8 cellular contexts compared by ENCODE assay signal in genomic region chr16:77807-78443, GRCh38. TPM values are rescaled to one million over a fixed set of nuclear protein-coding genes. Genes with fewer than 3 reads are reported as not detected.
DNase-seq lines count a peak whose midpoint lies in the region; ATAC-seq and TF ChIP-seq lines count a peak whose summit lies in the region.

MPG (plus strand) TSS chr16:78225; CDS start chr16:78310, 85 bp downstream.

- H3K36me3 ChIP-seq in CD4-positive, CD25-positive, alpha-beta regulatory T cell (ENCODE audit: control insufficient read depth, insufficient read depth, low read length): no peaks in the 10 kb centered on the region

- H3K36me3 Mint-ChIP-seq in CD4-positive, CD25-positive, alpha-beta regulatory T cell: no peaks in the 10 kb centered on the region
- no peaks in the 10 kb centered on the region for H3K36me3 Mint-ChIP-seq in natural killer cell

- no peak for TF ChIP-seq CTCF in fibroblast of mammary gland (conservative IDR thresholded peaks at IDR 0.05; ENCODE audit: control insufficient read depth, insufficient read depth, low read depth, low read length)
- TF ChIP-seq CTCF in natural killer cell (IDR thresholded peaks at IDR 0.05): no peak

- H3K27ac ChIP-seq in CD4-positive, CD25-positive, alpha-beta regulatory T cell (ENCODE audit: insufficient read depth, low read length, poor library complexity, severe bottlenecking): peak within 1 kb of the TSS; percentile 60

- no peaks in the 10 kb centered on the region for H3K9me3 ChIP-seq in CD4-positive, CD25-positive, alpha-beta regulatory T cell (ENCODE audit: control insufficient read depth in 2 of 2, low read length in 2 of 2)

- intact Hi-C loops in natural killer cell (cut with micrococcal nuclease): no loop called here

- peaks cover 30% of the 10 kb centered on the region for H3K4me1 ChIP-seq in CD4-positive, CD25-positive, alpha-beta regulatory T cell (ENCODE audit: control insufficient read depth, insufficient read depth, low read length, poor library complexity, severe bottlenecking)

- peak within 1 kb of the TSS; percentile 89 to 92 (median 90) for H3K4me3 Mint-ChIP-seq in CD4-positive, CD25-positive, alpha-beta regulatory T cell
- H3K4me3 Mint-ChIP-seq in natural killer cell: peak within 1 kb of the TSS; percentile 91

- H3K9me3 Mint-ChIP-seq in CD4-positive, CD25-positive, alpha-beta regulatory T cell: no peaks in the 10 kb centered on the region
- H3K9me3 Mint-ChIP-seq in natural killer cell: no peaks in the 10 kb centered on the region

- peak within 1 kb of the TSS; percentile 55 for H3K4me3 ChIP-seq in CD4-positive, CD25-positive, alpha-beta regulatory T cell (ENCODE audit: low read depth, low read length)
- peak within 1 kb of the TSS; percentile 73 for H3K4me3 ChIP-seq in fibroblast of mammary gland (ENCODE audit: control insufficient read depth, low read depth, low read length)

- peak within 1 kb of the TSS; percentile 32 to 85 (median 84) for H3K27ac Mint-ChIP-seq in CD4-positive, CD25-positive, alpha-beta regulatory T cell
- H3K27ac Mint-ChIP-seq in natural killer cell: peak within 1 kb of the TSS; percentile 77 to 84

- peaks cover 6% of the 10 kb centered on the region for H3K27me3 ChIP-seq in CD4-positive, CD25-positive, alpha-beta regulatory T cell (ENCODE audit: control insufficient read depth, insufficient read depth, low read length)

- peaks cover 0 to 43% (median 8%) of the 10 kb centered on the region in 4 donors for H3K4me1 Mint-ChIP-seq in CD4-positive, CD25-positive, alpha-beta regulatory T cell
- peaks cover 25 to 43% of the 10 kb centered on the region in 2 donors for H3K4me1 Mint-ChIP-seq in natural killer cell

- peaks cover 14% of the 10 kb centered on the region for H3K27me3 Mint-ChIP-seq in CD4-positive, CD25-positive, alpha-beta regulatory T cell
- H3K27me3 Mint-ChIP-seq in natural killer cell (ENCODE audit: low read depth in 2 of 2): peaks cover 0 to 16% of the 10 kb centered on the region in 2 donors

- ATAC-seq in CD4-positive, CD25-positive, alpha-beta regulatory T cell (ENCODE audit: low read depth in 2 of 2): peak; percentile 71 to 77
- ATAC-seq in GM19438 (IDR thresholded peaks at IDR 0.05; ENCODE audit: low read depth, unreplicated experiment): peak; percentile 63
- peak; percentile 83 to 89 (median 86) for ATAC-seq in natural killer cell

- DNase-seq in CD4-positive, CD25-positive, alpha-beta regulatory T cell: peak; percentile 77 to 82 (median 80)
- DNase-seq in HT-29 (ENCODE audit: low spot score) (peak; percentile 79), RPMI7951 (ENCODE audit: low read depth) (peak; percentile 76), fibroblast of mammary gland (ENCODE audit: low read depth) (peak; percentile 70), natural killer cell (peak; percentile 81)
- peak; percentile 64 to 73 for DNase-seq in activated T-helper 1 cell treated with anti-CD3 and anti-CD28 coated beads, Interleukin-2, amount 50 U/mL, for 16 hours (ENCODE audit: low read depth in 1 of 2, low spot score in 1 of 2)
- peak; percentile 53 to 80 (median 74) for DNase-seq in stimulated activated naive CD4-positive, alpha-beta T cell (lab: John Stamatoyannopoulos, UW)

RNA-seq across cellular contexts. Expression of gene MPG, which starts in this region (rescaled TPM):
- total RNA-seq in CD4-positive, CD25-positive, alpha-beta regulatory T cell: 29.2 TPM
- polyA plus RNA-seq in CD4-positive, CD25-positive, alpha-beta regulatory T cell: 10 to 100 TPM; 62.2 to 82.7 (median 81.8) TPM
- total RNA-seq in HT-29 (2014; rRNA removed; shearing (Covaris generic)): 332 and 334 TPM in 2 replicates
- total RNA-seq in RPMI7951 (2014; rRNA removed; shearing (Covaris generic)): 80.5 and 88.8 TPM in 2 replicates
- 10 to 100 TPM; 29.9 to 34.3 (median 31.5) TPM for total RNA-seq in natural killer cell

Comparison
In these comparisons a context has a peak if more than half of its experiments do, and no peak if none do; other contexts are left out.
1. Peak in every context shown above with its lines: DNase-seq, ATAC-seq, H3K4me3 ChIP-seq and H3K27ac ChIP-seq.